ENCODE assay signal across 18 cellular contexts in the genomic region with DNA sequence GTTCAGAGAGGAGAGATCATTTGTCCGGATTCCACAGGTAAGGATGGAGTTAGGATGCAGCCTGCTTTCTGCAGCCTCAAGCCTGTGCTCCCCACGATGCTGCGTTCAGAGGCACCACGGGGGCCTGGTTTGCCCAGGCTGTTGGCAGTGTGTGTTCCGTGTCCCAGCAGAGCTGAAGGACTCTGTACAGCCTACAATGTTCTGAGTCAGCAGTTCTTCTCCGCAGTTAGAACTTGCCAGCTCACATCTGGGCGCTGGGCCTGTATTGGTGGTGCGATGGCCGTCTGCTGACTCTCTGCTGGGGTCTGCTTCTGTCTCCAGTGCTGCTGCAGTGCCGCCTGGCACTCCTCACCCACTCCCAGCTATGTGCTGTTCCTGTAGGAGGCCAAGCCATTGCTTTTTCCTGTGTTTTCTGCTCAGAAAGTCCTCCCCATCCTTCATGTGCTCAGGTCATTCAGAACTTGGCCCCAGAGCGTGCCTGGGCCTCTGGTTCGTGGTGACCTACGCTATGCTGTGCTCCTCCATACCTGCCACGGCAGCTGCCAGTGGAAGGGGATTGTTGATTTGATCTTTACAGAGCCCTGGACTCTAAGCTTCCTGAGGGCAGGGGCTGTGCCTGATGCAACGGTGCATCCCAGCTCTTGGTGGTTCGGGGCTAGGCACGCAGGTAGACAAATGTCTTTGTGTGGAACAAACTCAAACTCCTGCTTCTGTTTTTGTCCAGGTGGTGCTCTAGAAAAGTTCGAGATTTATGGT. TPM values are rescaled to one million over a fixed set of nuclear protein-coding genes. Genes with fewer than 3 reads are reported as not detected.
DNase-seq lines count a peak whose midpoint lies in the region; ATAC-seq and TF ChIP-seq lines count a peak whose summit lies in the region.
"Had no signal": no experiment of that assay in that cellular context is flagged by ENCODE, and none has a peak within 500 bp of the region (broad histone marks: within the 10 kb centered on the region; RNA-seq: fewer than 3 reads in every experiment).

No MANE protein-coding gene starts in this region.

- intact Hi-C loops in activated CD4-positive, alpha-beta memory T cell treated with anti-CD3 and anti-CD28 coated beads for 36 hours (cut with micrococcal nuclease): no loop called here
- intact Hi-C loops in A673 (cut with micrococcal nuclease; ENCODE audit: unreplicated experiment): no loop called here

- H3K36me3 Mint-ChIP-seq in activated CD4-positive, alpha-beta memory T cell treated with anti-CD3 and anti-CD28 coated beads, Interleukin-2, amount 10 ng/mL, durations not matched to agents 7 days and 5 days (ENCODE audit: low read depth): peaks cover 74% of the 10 kb centered on the region
- peaks cover 47% of the 10 kb centered on the region for H3K36me3 Mint-ChIP-seq in activated CD4-positive, alpha-beta memory T cell treated with anti-CD3 and anti-CD28 coated beads for 36 hours
- H3K36me3 Mint-ChIP-seq in activated CD8-positive, alpha-beta T cell treated with anti-CD3 and anti-CD28 coated beads, Interleukin-2, amount 10 ng/mL, durations not matched to agents 7 days and 5 days (ENCODE audit: low read depth): peaks cover 58% of the 10 kb centered on the region

- no peak for ATAC-seq in activated CD8-positive, alpha-beta T cell treated with anti-CD3 and anti-CD28 coated beads, Interleukin-2, amount 10 ng/mL, durations not matched to agents 7 days and 5 days
- peak; percentile 90 for ATAC-seq in left lobe of liver
- ATAC-seq: naive thymus-derived CD4-positive, alpha-beta T cell had no signal

- H3K36me3 ChIP-seq in A673 (ENCODE audit: insufficient read depth, low read length, poor library complexity, severe bottlenecking): peaks cover 55% of the 10 kb centered on the region
- peaks cover 59% of the 10 kb centered on the region for H3K36me3 ChIP-seq in BE2C
- H3K36me3 ChIP-seq: uterus had no signal

- no peaks in the 10 kb centered on the region for H3K27me3 ChIP-seq in A673 (replicated peaks; ENCODE audit: insufficient read depth, low read depth, low read length, poor library complexity)
- no peaks in the 10 kb centered on the region for H3K27me3 ChIP-seq in BE2C
- H3K27me3 ChIP-seq: pancreas, uterus had no signal

- TF ChIP-seq CTCF in A673 (conservative IDR thresholded peaks at IDR 0.05; ENCODE audit: low read depth, low read length): no peak
- TF ChIP-seq CTCF in BE2C (IDR thresholded peaks at IDR 0.05; ENCODE audit: low read depth, low read length): no peak

- no TSS peak for BruUV-seq in A673 (replicated peaks; lab: Mats Ljungman, UMichigan)

- H3K4me3 Mint-ChIP-seq in activated CD4-positive, alpha-beta memory T cell treated with anti-CD3 and anti-CD28 coated beads, Interleukin-2, amount 10 ng/mL, durations not matched to agents 7 days and 5 days: no peak overlapping the region
- no peak overlapping the region for H3K4me3 Mint-ChIP-seq in activated CD4-positive, alpha-beta memory T cell treated with anti-CD3 and anti-CD28 coated beads for 36 hours
- no peak overlapping the region for H3K4me3 Mint-ChIP-seq in activated CD8-positive, alpha-beta T cell treated with anti-CD3 and anti-CD28 coated beads, Interleukin-2, amount 10 ng/mL, durations not matched to agents 7 days and 5 days
- H3K4me3 Mint-ChIP-seq: CD4-positive, alpha-beta T cell had no signal

- DNase-seq in activated CD4-positive, alpha-beta memory T cell treated with anti-CD3 and anti-CD28 coated beads, Interleukin-2, amount 10 ng/mL, durations not matched to agents 7 days and 5 days: no peak
- DNase-seq in activated CD4-positive, alpha-beta memory T cell treated with anti-CD3 and anti-CD28 coated beads for 36 hours: no peak
- no peak for DNase-seq in activated CD8-positive, alpha-beta T cell treated with anti-CD3 and anti-CD28 coated beads, Interleukin-2, amount 10 ng/mL, durations not matched to agents 7 days and 5 days
- no peak for DNase-seq in left lobe of liver (ENCODE audit: low spot score)
- DNase-seq in substantia nigra (lab: John Stamatoyannopoulos, UW): peak in 23 of 49 donors; percentile 5 to 54 (median 31)
- no peak for DNase-seq in NCI-H187 treated with DMSO at 0.1 percent for 48 hours (lab: John Stamatoyannopoulos, UW)
- no peak for DNase-seq in A673 (ENCODE audit: low spot score)
- no peak for DNase-seq in BE2C
- DNase-seq: CD4-positive, alpha-beta T cell; cerebellar nuclear complex; naive thymus-derived CD4-positive, alpha-beta T cell; NCI-H2171; NCI-H69; SIG-M5; uterus had no signal

- H3K9me3 Mint-ChIP-seq in activated CD4-positive, alpha-beta memory T cell treated with anti-CD3 and anti-CD28 coated beads, Interleukin-2, amount 10 ng/mL, durations not matched to agents 7 days and 5 days: no peaks in the 10 kb centered on the region
- H3K9me3 Mint-ChIP-seq in activated CD4-positive, alpha-beta memory T cell treated with anti-CD3 and anti-CD28 coated beads for 36 hours: no peaks in the 10 kb centered on the region
- H3K9me3 Mint-ChIP-seq in activated CD8-positive, alpha-beta T cell treated with anti-CD3 and anti-CD28 coated beads, Interleukin-2, amount 10 ng/mL, durations not matched to agents 7 days and 5 days (ENCODE audit: insufficient read depth): no peaks in the 10 kb centered on the region
- H3K9me3 Mint-ChIP-seq: activated T-helper 2 cell treated with anti-CD3 and anti-CD28 coated beads, Interferon-gamma antibody, Interleukin-2, Interleukin-4, amounts not matched to agents 10 μg/mL and 5 μg/mL and 100 μg/mL, durations not matched to agents 14 hours and 24 hours and 36 hours; CD4-positive, alpha-beta T cell; naive thymus-derived CD4-positive, alpha-beta T cell had no signal

- H3K27ac ChIP-seq in substantia nigra (ENCODE audit: low read depth, low read length, poor library complexity, severe bottlenecking): peak overlapping the region; percentile 74
- H3K27ac ChIP-seq in A673 (ENCODE audit: low read depth, low read length, poor library complexity, severe bottlenecking): no peak overlapping the region
- H3K27ac ChIP-seq: pancreas, uterus had no signal

- peaks cover 44% of the 10 kb centered on the region for H3K4me1 Mint-ChIP-seq in activated CD4-positive, alpha-beta memory T cell treated with anti-CD3 and anti-CD28 coated beads, Interleukin-2, amount 10 ng/mL, durations not matched to agents 7 days and 5 days
- H3K4me1 Mint-ChIP-seq in activated CD4-positive, alpha-beta memory T cell treated with anti-CD3 and anti-CD28 coated beads for 36 hours (ENCODE audit: low read depth): peaks cover 16% of the 10 kb centered on the region
- H3K4me1 Mint-ChIP-seq in activated CD8-positive, alpha-beta T cell treated with anti-CD3 and anti-CD28 coated beads, Interleukin-2, amount 10 ng/mL, durations not matched to agents 7 days and 5 days (ENCODE audit: low read depth): peaks cover 23% of the 10 kb centered on the region

- no peaks in the 10 kb centered on the region for H3K27me3 Mint-ChIP-seq in activated CD4-positive, alpha-beta memory T cell treated with anti-CD3 and anti-CD28 coated beads, Interleukin-2, amount 10 ng/mL, durations not matched to agents 7 days and 5 days
- H3K27me3 Mint-ChIP-seq in activated CD4-positive, alpha-beta memory T cell treated with anti-CD3 and anti-CD28 coated beads for 36 hours: no peaks in the 10 kb centered on the region
- H3K27me3 Mint-ChIP-seq in activated CD8-positive, alpha-beta T cell treated with anti-CD3 and anti-CD28 coated beads, Interleukin-2, amount 10 ng/mL, durations not matched to agents 7 days and 5 days (ENCODE audit: low read depth): no peaks in the 10 kb centered on the region
- H3K27me3 Mint-ChIP-seq: CD4-positive, alpha-beta T cell; naive thymus-derived CD4-positive, alpha-beta T cell had no signal

- H3K9me3 ChIP-seq in A673 (ENCODE audit: low read depth, low read length, poor library complexity, severe bottlenecking) (no peaks in the 10 kb centered on the region), BE2C (no peaks in the 10 kb centered on the region)
- H3K9me3 ChIP-seq: pancreas, uterus had no signal

- H3K4me3 ChIP-seq in A673 (ENCODE audit: low read depth, low read length, poor library complexity, severe bottlenecking) (no peak overlapping the region), BE2C (ENCODE audit: low read depth, low read length) (no peak overlapping the region)
- H3K4me3 ChIP-seq: lung, pancreas, uterus had no signal

- peak overlapping the region; percentile 95 for H3K27ac Mint-ChIP-seq in activated CD4-positive, alpha-beta memory T cell treated with anti-CD3 and anti-CD28 coated beads, Interleukin-2, amount 10 ng/mL, durations not matched to agents 7 days and 5 days
- H3K27ac Mint-ChIP-seq in activated CD4-positive, alpha-beta memory T cell treated with anti-CD3 and anti-CD28 coated beads for 36 hours: no peak overlapping the region
- H3K27ac Mint-ChIP-seq in activated CD8-positive, alpha-beta T cell treated with anti-CD3 and anti-CD28 coated beads, Interleukin-2, amount 10 ng/mL, durations not matched to agents 7 days and 5 days: peak overlapping the region; percentile 86
- H3K27ac Mint-ChIP-seq: activated T-helper 2 cell treated with anti-CD3 and anti-CD28 coated beads, Interferon-gamma antibody, Interleukin-2, Interleukin-4, amounts not matched to agents 10 μg/mL and 5 μg/mL and 100 μg/mL, durations not matched to agents 14 hours and 24 hours and 36 hours; CD4-positive, alpha-beta T cell had no signal

- POLR2A ChIA-PET in activated CD4-positive, alpha-beta memory T cell treated with anti-CD3 and anti-CD28 coated beads, Interleukin-2, amount 10 ng/mL, durations not matched to agents 7 days and 5 days (lab: Charles Lee): interaction anchor here (0.7 to 4.2 kb wide), 12 partner anchors 9 to 96 kb away, joined by 3 to 69 read pairs (median 6); a partner anchor contains a TSS
- POLR2A ChIA-PET in activated CD4-positive, alpha-beta memory T cell treated with anti-CD3 and anti-CD28 coated beads for 36 hours (lab: Charles Lee): no interaction called here
- POLR2A ChIA-PET in activated CD8-positive, alpha-beta T cell treated with anti-CD3 and anti-CD28 coated beads, Interleukin-2, amount 10 ng/mL, durations not matched to agents 7 days and 5 days (lab: Charles Lee): no interaction called here
- POLR2A ChIA-PET in A673 (lab: Charles Lee; ENCODE audit: low non-redundant PET): no interaction called here

- no peaks in the 10 kb centered on the region for H3K4me1 ChIP-seq in A673 (ENCODE audit: insufficient read depth, low read length, poor library complexity, severe bottlenecking)
- no peaks in the 10 kb centered on the region for H3K4me1 ChIP-seq in BE2C
- H3K4me1 ChIP-seq: pancreas, uterus had no signal

- CTCF ChIA-PET in activated CD4-positive, alpha-beta memory T cell treated with anti-CD3 and anti-CD28 coated beads, Interleukin-2, amount 10 ng/mL, durations not matched to agents 7 days and 5 days (lab: Charles Lee): interaction anchor here (1.0 to 2.7 kb wide), 5 partner anchors 8 to 70 kb away, joined by 3 to 17 read pairs (median 4); no protein-coding TSS in a partner anchor
- CTCF ChIA-PET in activated CD4-positive, alpha-beta memory T cell treated with anti-CD3 and anti-CD28 coated beads for 36 hours (lab: Charles Lee): interaction anchor here (1.4 kb wide), 1 partner anchor 26 kb away, joined by 4 read pairs; no protein-coding TSS in a partner anchor
- CTCF ChIA-PET in activated CD8-positive, alpha-beta T cell treated with anti-CD3 and anti-CD28 coated beads, Interleukin-2, amount 10 ng/mL, durations not matched to agents 7 days and 5 days (lab: Charles Lee): no interaction called here
- CTCF ChIA-PET in A673 (lab: Charles Lee): no interaction called here

RNA-seq across cellular contexts. Expression of a gene that starts 42.6 kb away (rescaled TPM):
- total RNA-seq in activated CD4-positive, alpha-beta memory T cell treated with anti-CD3 and anti-CD28 coated beads, Interleukin-2, amount 10 ng/mL, durations not matched to agents 7 days and 5 days: 10 to 100 TPM; 26.6 to 27.3 TPM
- 10 to 100 TPM; 10.8 to 11.5 TPM for total RNA-seq in activated CD4-positive, alpha-beta memory T cell treated with anti-CD3 and anti-CD28 coated beads for 36 hours
- 10 to 100 TPM; 16.6 to 16.8 TPM for total RNA-seq in activated CD8-positive, alpha-beta T cell treated with anti-CD3 and anti-CD28 coated beads, Interleukin-2, amount 10 ng/mL, durations not matched to agents 7 days and 5 days
- total RNA-seq in left lobe of liver: 18.6 TPM
- total RNA-seq in A673 (2021): 15.2 and 15.4 TPM in 2 replicates
- polyA plus RNA-seq in BE2C (2012; ENCODE audit: insufficient read depth, insufficient read length, low read depth): 20.8 TPM

Comparison
In these comparisons a context has a peak if more than half of its experiments do, and no peak if none do; other contexts are left out.
1. CTCF ChIA-PET loops: an anchor here in activated CD4-positive, alpha-beta memory T cell treated with anti-CD3 and anti-CD28 coated beads, Interleukin-2, amount 10 ng/mL, durations not matched to agents 7 days and 5 days (1.0 to 2.7 kb wide) and activated CD4-positive, alpha-beta memory T cell treated with anti-CD3 and anti-CD28 coated beads for 36 hours (1.4 kb wide); none called in activated CD8-positive, alpha-beta T cell treated with anti-CD3 and anti-CD28 coated beads, Interleukin-2, amount 10 ng/mL, durations not matched to agents 7 days and 5 days and A673.